Comparison of ENCODE assay signal across 16 cellular contexts in genomic region chr1:24693827-24694379, GRCh38. TPM values are rescaled to one million over a fixed set of nuclear protein-coding genes. Genes with fewer than 3 reads are reported as not detected.
DNase-seq lines count a peak whose midpoint lies in the region; ATAC-seq and TF ChIP-seq lines count a peak whose summit lies in the region.
"Had no signal": no experiment of that assay in that cellular context is flagged by ENCODE, and none has a peak within 500 bp of the region (broad histone marks: within the 10 kb centered on the region; RNA-seq: fewer than 3 reads in every experiment).

No MANE protein-coding gene starts in this region.

- H3K4me2 ChIP-seq in trophoblast cell (ENCODE audit: low read length) = no peak overlapping the region

- no peak overlapping the region for H3K4ac ChIP-seq in trophoblast cell (ENCODE audit: low read depth, low read length)

- CTCF ChIA-PET in WTC11 (lab: Charles Lee) = interaction anchor here (0.7 to 0.8 kb wide), 2 partner anchors 137 to 141 kb away, joined by 3 to 4 read pairs; no protein-coding TSS in a partner anchor

- DNase-seq in GM03348 (ENCODE audit: low spot score) = peak; percentile 11
- no peak for DNase-seq in WTC11 (ENCODE audit: low spot score)
- no peak for DNase-seq in heart right ventricle
- peak; percentile 59 to 74 for DNase-seq in trophoblast cell
- no peak for DNase-seq in AG08396 (ENCODE audit: low spot score)
- no peak for DNase-seq in HuH-7.5 (ENCODE audit: low spot score)
- DNase-seq: activated CD4-positive, alpha-beta T cell treated with anti-CD3 and anti-CD28 coated beads, Interleukin-2, amount 50 U/mL, for 4 hours; CD4-positive, alpha-beta T cell; NK-92 treated with Interleukin-12 subunit alpha and Interleukin-12 subunit beta, amount 100 ng/mL, for 24 hours had no signal

- no peak overlapping the region for H4K8ac ChIP-seq in trophoblast cell (ENCODE audit: low read depth, low read length)

- no peaks in the 10 kb centered on the region for H3K36me3 ChIP-seq in heart right ventricle
- no peaks in the 10 kb centered on the region for H3K36me3 ChIP-seq in trophoblast cell (ENCODE audit: control insufficient read depth in 1 of 2, insufficient read depth in 2 of 2, low read length in 2 of 2)
- H3K36me3 ChIP-seq: neutrophil had no signal

- intact Hi-C loops in heart right ventricle (cut with DNase I) = loop anchor here in 5 of 10 donors (1.0 to 5.0 kb wide), 4 partner anchors 48 to 53 kb away; partner anchors contain the start of gene CLIC4 (in 4 of the 5)

- H2BK12ac ChIP-seq in trophoblast cell (ENCODE audit: low read length) = no peak overlapping the region

- POLR2A ChIA-PET in WTC11 (lab: Charles Lee) = no interaction called here

- H3K27ac ChIP-seq in heart right ventricle = peak overlapping the region; percentile 25 to 84 (median 74)
- no peak overlapping the region for H3K27ac ChIP-seq in trophoblast cell (ENCODE audit: low read depth, low read length)
- H3K27ac ChIP-seq: HL-60, neutrophil had no signal

- H3K4me3 Mint-ChIP-seq in WTC11 = no peak overlapping the region
- H3K4me3 Mint-ChIP-seq: activated T-helper 1 cell treated with anti-CD3 and anti-CD28 coated beads, Interleukin-12 subunit alpha, Interleukin-12 subunit beta, Interleukin-2, Interleukin-4 antibody, amounts not matched to agents 30 ng/mL and 10 ng/mL and 1 ng/mL, durations not matched to agents 14 hours and 24 hours and 36 hours; CD4-positive, alpha-beta T cell had no signal

- no peak overlapping the region for H3K4me3 ChIP-seq in heart right ventricle
- no peak overlapping the region for H3K4me3 ChIP-seq in trophoblast cell (ENCODE audit: low read depth, low read length)
- H3K4me3 ChIP-seq: coronary artery had no signal

- 25% methylated on average over 5 of the region's 5 CpGs for WGBS in heart right ventricle, 2 donors
- no CpG with 5 or more reads among the region's 5 CpGs for WGBS in trophoblast cell (ENCODE audit: extremely low coverage, insufficient coverage, insufficient read length)

- H3K27me3 Mint-ChIP-seq in WTC11 (ENCODE audit: low read depth) = no peaks in the 10 kb centered on the region; the same call in 1 of the 2 replicates
- H3K27me3 Mint-ChIP-seq: CD4-positive, alpha-beta T cell had no signal

- no peak overlapping the region for H2BK120ac ChIP-seq in trophoblast cell (ENCODE audit: insufficient read depth, low read length, poor library complexity)

- peaks cover 10% of the 10 kb centered on the region for H3K36me3 Mint-ChIP-seq in WTC11

- ATAC-seq in WTC11 (no peak), heart right ventricle (peak in 5 of 8 donors; percentile 3 to 41 (median 6)), GM18517 (IDR thresholded peaks at IDR 0.05; ENCODE audit: unreplicated experiment) (no peak), GM21390 (IDR thresholded peaks at IDR 0.05; ENCODE audit: unreplicated experiment) (no peak)
- ATAC-seq: esophagus mucosa had no signal

- no peak overlapping the region for H3K14ac ChIP-seq in trophoblast cell (ENCODE audit: low read length)

- H3K27ac Mint-ChIP-seq in WTC11 = peak overlapping the region; percentile 4
- H3K27ac Mint-ChIP-seq: activated T-helper 1 cell treated with anti-CD3 and anti-CD28 coated beads, Interleukin-12 subunit alpha, Interleukin-12 subunit beta, Interleukin-2, Interleukin-4 antibody, amounts not matched to agents 30 ng/mL and 10 ng/mL and 1 ng/mL, durations not matched to agents 14 hours and 24 hours and 36 hours; CD4-positive, alpha-beta T cell had no signal

- no peak overlapping the region for H2AFZ ChIP-seq in trophoblast cell (ENCODE audit: insufficient read depth, low read length, poor library complexity)

- peak overlapping the region; percentile 0 for H4K91ac ChIP-seq in trophoblast cell (ENCODE audit: low read depth, low read length)

- H4K12ac ChIP-seq in trophoblast cell (ENCODE audit: low read depth, low read length) = no peak overlapping the region

- peaks cover 13% of the 10 kb centered on the region; the same call in 1 of the 2 replicates for H3K4me1 Mint-ChIP-seq in WTC11

- no peak overlapping the region for H2BK5ac ChIP-seq in trophoblast cell (ENCODE audit: low read depth, low read length, poor library complexity)

- H3K79me2 ChIP-seq in trophoblast cell (ENCODE audit: control insufficient read depth, insufficient read depth, low read length, poor library complexity) = no peaks in the 10 kb centered on the region

- no peaks in the 10 kb centered on the region for H3K27me3 ChIP-seq in heart right ventricle
- no peaks in the 10 kb centered on the region for H3K27me3 ChIP-seq in trophoblast cell (ENCODE audit: insufficient read depth, low read length)
- H3K27me3 ChIP-seq: neutrophil had no signal

- H3K9ac ChIP-seq in trophoblast cell (ENCODE audit: low read length) = no peak overlapping the region

- peaks cover 15% of the 10 kb centered on the region for H3K9me3 Mint-ChIP-seq in WTC11
- H3K9me3 Mint-ChIP-seq: activated T-helper 1 cell treated with anti-CD3 and anti-CD28 coated beads, Interleukin-12 subunit alpha, Interleukin-12 subunit beta, Interleukin-2, Interleukin-4 antibody, amounts not matched to agents 30 ng/mL and 10 ng/mL and 1 ng/mL, durations not matched to agents 14 hours and 24 hours and 36 hours; CD4-positive, alpha-beta T cell had no signal

- peaks cover 12% of the 10 kb centered on the region for H3K79me1 ChIP-seq in trophoblast cell (ENCODE audit: low read length)

- H3K18ac ChIP-seq in trophoblast cell (ENCODE audit: low read length) = no peak overlapping the region

- no peaks in the 10 kb centered on the region for H3K9me3 ChIP-seq in heart right ventricle
- H3K9me3 ChIP-seq in trophoblast cell (ENCODE audit: insufficient read depth, low read depth, low read length) = no peaks in the 10 kb centered on the region
- H3K9me3 ChIP-seq: neutrophil had no signal

- no peak overlapping the region for H2AK5ac ChIP-seq in trophoblast cell (ENCODE audit: low read length)

- TF ChIP-seq CTCF in WTC11 (IDR thresholded peaks at IDR 0.05) (no peak), heart right ventricle (IDR thresholded peaks at IDR 0.05) (no peak)

- H3K23ac ChIP-seq in trophoblast cell (ENCODE audit: low read length) = no peak overlapping the region

- H3K4me1 ChIP-seq in heart right ventricle (peaks cover 21 to 62% (median 49%) of the 10 kb centered on the region in 9 donors), trophoblast cell (ENCODE audit: control insufficient read depth in 1 of 2, insufficient read depth in 2 of 2, low read length in 2 of 2) (peaks cover 13 to 22% of the 10 kb centered on the region in 2 experiments)

TF ChIP-seq in WTC11, 78 proteins besides CTCF, POLR2A, EP300 and RAD21 (continues in another document):
- no peak for TF ChIP-seq ZNF138 (CRISPR knock-in tag; conservative IDR thresholded peaks at IDR 0.05)
- no peak for TF ChIP-seq ETV6 (CRISPR knock-in tag; IDR thresholded peaks at IDR 0.05)
- no peak for TF ChIP-seq PREB (CRISPR knock-in tag; IDR thresholded peaks at IDR 0.05; ENCODE audit: borderline replicate concordance)
- TF ChIP-seq E2F5 (CRISPR knock-in tag; IDR thresholded peaks at IDR 0.05) = no peak
- TF ChIP-seq FOXP1 (CRISPR knock-in tag; IDR thresholded peaks at IDR 0.05; ENCODE audit: borderline replicate concordance) = no peak
- TF ChIP-seq TEAD1 (CRISPR knock-in tag; IDR thresholded peaks at IDR 0.05) = no peak
- no peak for TF ChIP-seq CREB1 (CRISPR knock-in tag; IDR thresholded peaks at IDR 0.05)
- TF ChIP-seq ZNF317 (CRISPR knock-in tag; IDR thresholded peaks at IDR 0.05; ENCODE audit: borderline replicate concordance, low read depth) = no peak
- no peak for TF ChIP-seq HMGXB4 (CRISPR knock-in tag; IDR thresholded peaks at IDR 0.05)

RNA-seq across cellular contexts. Expression of gene SRRM1, which starts 50.8 kb away (rescaled TPM):
- total RNA-seq in WTC11 (2021) (202 to 228 TPM (median 202 TPM) in 3 replicates), heart right ventricle (10 to 100 TPM; 54.4 to 82.9 (median 75.8) TPM)
- 10 to 100 TPM; 26.0 to 83.0 TPM for polyA plus RNA-seq in heart right ventricle
- 231 and 235 TPM in 2 replicates for polyA plus RNA-seq in trophoblast cell (2013)

RNA-seq across cellular contexts. Expression of gene CLIC4, which starts 51.3 kb away (rescaled TPM):
- 248 to 262 TPM (median 260 TPM) in 3 replicates for total RNA-seq in WTC11 (2021)
- 100 to 1,000 TPM; 256 to 511 (median 353) TPM for total RNA-seq in heart right ventricle
- 100 to 1,000 TPM in 1 of 2 donors, 10 to 100 TPM in 1; 90.8 to 308 TPM for polyA plus RNA-seq in heart right ventricle
- 204 and 206 TPM in 2 replicates for polyA plus RNA-seq in trophoblast cell (2013)

Comparison
In these comparisons a context has a peak if more than half of its experiments do, and no peak if none do; other contexts are left out.
1. DNase-seq: peak in GM03348 (single experiment) and trophoblast cell (2 of 2); none in WTC11 (single experiment), heart right ventricle (0 of 2), AG08396 (single experiment) and HuH-7.5 (single experiment).
2. ATAC-seq: peak in heart right ventricle (5 of 8); none in WTC11 (single experiment), GM18517 (single experiment) and GM21390 (single experiment).